In genomic region chr15:64289550-64289949, GRCh38 we compare ENCODE assay signal across 2 cellular contexts.
TF ChIP-seq lines count a peak whose summit lies in the region.

No MANE protein-coding gene starts in this region.

TF ChIP-seq in A549, 52 proteins besides CTCF, POLR2A, EP300 and RAD21 (continued from another document):
- TF ChIP-seq PBX3 (IDR thresholded peaks at IDR 0.05) (no peak), HMGXB4 (CRISPR knock-in tag; IDR thresholded peaks at IDR 0.05; ENCODE audit: borderline replicate concordance) (no peak)

TF ChIP-seq in HEK293, 187 proteins besides CTCF, POLR2A, EP300 and RAD21 (continued from another document):
- TF ChIP-seq PRDM6 (tag by site-specific recombination; IDR thresholded peaks at IDR 0.05), result peak; percentile 49
